Comparison of ENCODE assay signal across 16 cellular contexts in genomic region chr4:82626251-82626868, GRCh38.
DNase-seq lines count a peak whose midpoint lies in the region; ATAC-seq and TF ChIP-seq lines count a peak whose summit lies in the region.
"Had no signal": no experiment of that assay in that cellular context is flagged by ENCODE, and none has a peak within 500 bp of the region (broad histone marks: within the 10 kb centered on the region; RNA-seq: fewer than 3 reads in every experiment).

No MANE protein-coding gene starts in this region.

- H3K4me3 ChIP-seq in heart right ventricle (no peak overlapping the region), right atrium auricular region (no peak overlapping the region), parathyroid adenoma (ENCODE audit: low read depth, low read length) (no peak overlapping the region), sigmoid colon (no peak overlapping the region)
- H3K4me3 ChIP-seq: BLaER1 treated with 17β-estradiol and CSF1 and Interleukin-3, amounts not matched to agents 10 nM and 100 nM; GM12878; GM23248; HAP-1 had no signal

- H3K4me1 ChIP-seq in heart right ventricle (peaks cover 0 to 50% (median 16%) of the 10 kb centered on the region in 9 donors), right atrium auricular region (no peaks in the 10 kb centered on the region), parathyroid adenoma (no peaks in the 10 kb centered on the region), sigmoid colon (no peaks in the 10 kb centered on the region)
- H3K4me1 ChIP-seq: HAP-1 had no signal

- POLR2A ChIA-PET in GM10248 (lab: Yijun Ruan, JAX), result no interaction called here

- H3K27me3 ChIP-seq in heart right ventricle, result no peaks in the 10 kb centered on the region
- H3K27me3 ChIP-seq in right atrium auricular region, result no peaks in the 10 kb centered on the region
- H3K27me3 ChIP-seq in parathyroid adenoma (ENCODE audit: control insufficient read depth, insufficient read depth, low read length), result no peaks in the 10 kb centered on the region
- no peaks in the 10 kb centered on the region for H3K27me3 ChIP-seq in sigmoid colon
- H3K27me3 ChIP-seq: BLaER1 treated with 17β-estradiol and CSF1 and Interleukin-3, amounts not matched to agents 10 nM and 100 nM had no signal

- intact Hi-C loops in heart right ventricle (cut with DNase I) (no loop called here), left ventricle myocardium superior (cut with micrococcal nuclease) (no loop called here), posterior vena cava (cut with DNase I) (no loop called here), sigmoid colon (cut with DNase I) (no loop called here)

- DNase-seq in heart right ventricle, result peak; percentile 21 to 35
- no peak for DNase-seq in right atrium auricular region (ENCODE audit: low spot score)
- no peak for DNase-seq in left ventricle myocardium superior
- DNase-seq in GM10248 (ENCODE audit: extremely low spot score), result no peak
- DNase-seq in posterior vena cava (ENCODE audit: low spot score), result no peak
- DNase-seq in sigmoid colon, result no peak
- DNase-seq: Calu3; CD8-positive, alpha-beta T cell; DMS79 treated with DMSO at 0.1 percent for 48 hours; GF-D8; GM23248 had no signal

- CTCF ChIA-PET in GM10248 (lab: Yijun Ruan, JAX), result no interaction called here

- no peaks in the 10 kb centered on the region for H3K9me3 ChIP-seq in heart right ventricle
- H3K9me3 ChIP-seq in right atrium auricular region, result no peaks in the 10 kb centered on the region
- H3K9me3 ChIP-seq in parathyroid adenoma (ENCODE audit: control insufficient read depth, low read length), result no peaks in the 10 kb centered on the region
- no peaks in the 10 kb centered on the region for H3K9me3 ChIP-seq in sigmoid colon
- H3K9me3 ChIP-seq: HAP-1 had no signal

- no peak overlapping the region for H3K4me2 ChIP-seq in parathyroid adenoma (ENCODE audit: low read length)

- TF ChIP-seq CTCF in heart right ventricle (IDR thresholded peaks at IDR 0.05), result no peak
- no peak for TF ChIP-seq CTCF in right atrium auricular region (IDR thresholded peaks at IDR 0.05)
- TF ChIP-seq CTCF in parathyroid adenoma (IDR thresholded peaks at IDR 0.05), result no peak
- TF ChIP-seq CTCF in GM10248 (IDR thresholded peaks at IDR 0.05; ENCODE audit: control extremely low read depth, extremely low read depth, low read depth, missing control alignments), result no peak
- TF ChIP-seq CTCF in sigmoid colon (IDR thresholded peaks at IDR 0.05), result no peak

- no peak overlapping the region for H3K9ac ChIP-seq in parathyroid adenoma
- H3K9ac ChIP-seq: BLaER1 treated with 17β-estradiol and CSF1 and Interleukin-3, amounts not matched to agents 10 nM and 100 nM; GM23248 had no signal

- H3K36me3 ChIP-seq in heart right ventricle, result no peaks in the 10 kb centered on the region
- H3K36me3 ChIP-seq in right atrium auricular region, result no peaks in the 10 kb centered on the region
- no peaks in the 10 kb centered on the region for H3K36me3 ChIP-seq in parathyroid adenoma (ENCODE audit: control insufficient read depth, insufficient read depth, low read length)
- no peaks in the 10 kb centered on the region for H3K36me3 ChIP-seq in sigmoid colon
- H3K36me3 ChIP-seq: HAP-1 had no signal

- no peak overlapping the region for H2AFZ ChIP-seq in parathyroid adenoma
- H2AFZ ChIP-seq: GM23248 had no signal

- TF ChIP-seq EP300 in sigmoid colon (IDR thresholded peaks at IDR 0.05), result no peak

- H3K79me2 ChIP-seq in parathyroid adenoma, result no peaks in the 10 kb centered on the region

- H3K27ac ChIP-seq in heart right ventricle (peak overlapping the region; percentile 27 to 88 (median 76)), right atrium auricular region (peak overlapping the region in 1 of 2 donors; percentile 35), parathyroid adenoma (peak overlapping the region; percentile 41), temporal lobe (ENCODE audit: low read depth, low read length) (peak overlapping the region; percentile 44), sigmoid colon (no peak overlapping the region)
- H3K27ac ChIP-seq: BLaER1 treated with 17β-estradiol and CSF1 and Interleukin-3, amounts not matched to agents 10 nM and 100 nM; GM23248 had no signal

- TF ChIP-seq POLR2A in sigmoid colon (IDR thresholded peaks at IDR 0.05), result no peak

- ATAC-seq in heart right ventricle (peak; percentile 57 to 96 (median 86)), left ventricle myocardium superior (peak; percentile 75)
- ATAC-seq: CD8-positive, alpha-beta T cell; GM12878 had no signal

- WGBS in heart right ventricle, 2 donors, result 48 to 55% methylated on average over 9 of the region's 9 CpGs
- 77 to 94% methylated on average over 9 of the region's 9 CpGs for WGBS in sigmoid colon, 2 donors

Comparison
In these comparisons a context has a peak if more than half of its experiments do, and no peak if none do; other contexts are left out.
1. DNase-seq: peak in heart right ventricle (2 of 2); none in right atrium auricular region (single experiment), left ventricle myocardium superior (single experiment), GM10248 (single experiment), posterior vena cava (single experiment) and sigmoid colon (single experiment).
2. H3K27ac ChIP-seq: peak in heart right ventricle (10 of 10), parathyroid adenoma (single experiment) and temporal lobe (single experiment); none in sigmoid colon (0 of 4).